In genomic region chr11:61054513-61054912, GRCh38 we compare ENCODE assay signal across 17 cellular contexts. TPM values are rescaled to one million over a fixed set of nuclear protein-coding genes. Genes with fewer than 3 reads are reported as not detected.
DNase-seq lines count a peak whose midpoint lies in the region; ATAC-seq lines count a peak whose summit lies in the region.
"Had no signal": no experiment of that assay in that cellular context is flagged by ENCODE, and none has a peak within 500 bp of the region (broad histone marks: within the 10 kb centered on the region; RNA-seq: fewer than 3 reads in every experiment).

No MANE protein-coding gene starts in this region.

- POLR2A ChIA-PET in T-cell (lab: Charles Lee): interaction anchor here in 1 of 2 donors (0.6 kb wide), 1 partner anchor 27 kb away, joined by 3 read pairs; no protein-coding TSS in a partner anchor

- peaks cover 16% of the 10 kb centered on the region for H3K36me3 Mint-ChIP-seq in activated T-cell treated with anti-CD3 and anti-CD28 coated beads, Interleukin-2, amount 50 U/mL, for 4 hours (ENCODE audit: insufficient read depth)
- peaks cover 7% of the 10 kb centered on the region for H3K36me3 Mint-ChIP-seq in T-cell
- H3K36me3 Mint-ChIP-seq in activated CD8-positive, alpha-beta memory T cell treated with anti-CD3 and anti-CD28 coated beads, Interleukin-2, amount 10 ng/mL, durations not matched to agents 7 days and 5 days: peaks cover 16% of the 10 kb centered on the region

- H3K27ac Mint-ChIP-seq in T-cell: peak overlapping the region; percentile 57 to 58
- peak overlapping the region; percentile 76 for H3K27ac Mint-ChIP-seq in activated CD8-positive, alpha-beta memory T cell treated with anti-CD3 and anti-CD28 coated beads, Interleukin-2, amount 10 ng/mL, durations not matched to agents 7 days and 5 days
- H3K27ac Mint-ChIP-seq: H9 had no signal

- no peak for DNase-seq in activated T-cell treated with anti-CD3 and anti-CD28 coated beads, Interleukin-2, amount 50 U/mL, for 4 hours
- no peak for DNase-seq in activated T-cell treated with anti-CD3 and anti-CD28 coated beads, Interleukin-2, amount 50 U/mL, for 1 hour
- DNase-seq in T-cell (no peak), sciatic nerve (ENCODE audit: low spot score) (peak; percentile 3), Right ventricle myocardium superior (no peak), DMS 273 (lab: John Stamatoyannopoulos, UW; ENCODE audit: unreplicated experiment) (no peak)
- no peak for DNase-seq in activated CD8-positive, alpha-beta memory T cell treated with anti-CD3 and anti-CD28 coated beads, Interleukin-2, amount 10 ng/mL, durations not matched to agents 7 days and 5 days
- DNase-seq: DMS 273 treated with DMSO at 0.1 percent for 48 hours, H9, KG1, NCI-H1105 treated with DMSO at 0.1 percent for 48 hours, NCI-H1694, NCI-H748 treated with DMSO at 0.1 percent for 48 hours, OCI-M1, SHP77 had no signal

- peak; percentile 32 to 51 for ATAC-seq in activated T-cell treated with anti-CD3 and anti-CD28 coated beads, Interleukin-2, amount 50 U/mL, for 4 hours
- ATAC-seq in T-cell (replicated peaks in 1 of 4) (no peak), sciatic nerve (no peak), Right ventricle myocardium superior (ENCODE audit: poor library complexity) (no peak)
- no peak for ATAC-seq in activated CD8-positive, alpha-beta memory T cell treated with anti-CD3 and anti-CD28 coated beads, Interleukin-2, amount 10 ng/mL, durations not matched to agents 7 days and 5 days

- intact Hi-C loops in sciatic nerve (cut with DNase I) (no loop called here), Right ventricle myocardium superior (cut with DNase I) (no loop called here)

- H3K27me3 Mint-ChIP-seq in activated T-cell treated with anti-CD3 and anti-CD28 coated beads, Interleukin-2, amount 50 U/mL, for 4 hours (ENCODE audit: low read depth): no peaks in the 10 kb centered on the region
- no peaks in the 10 kb centered on the region for H3K27me3 Mint-ChIP-seq in T-cell
- H3K27me3 Mint-ChIP-seq in activated CD8-positive, alpha-beta memory T cell treated with anti-CD3 and anti-CD28 coated beads, Interleukin-2, amount 10 ng/mL, durations not matched to agents 7 days and 5 days: no peaks in the 10 kb centered on the region

- H3K4me1 Mint-ChIP-seq in activated T-cell treated with anti-CD3 and anti-CD28 coated beads, Interleukin-2, amount 50 U/mL, for 4 hours (ENCODE audit: low read depth): peaks cover 64% of the 10 kb centered on the region
- peaks cover 47 to 57% (median 53%) of the 10 kb centered on the region in 3 donors for H3K4me1 Mint-ChIP-seq in T-cell
- peaks cover 54% of the 10 kb centered on the region for H3K4me1 Mint-ChIP-seq in activated CD8-positive, alpha-beta memory T cell treated with anti-CD3 and anti-CD28 coated beads, Interleukin-2, amount 10 ng/mL, durations not matched to agents 7 days and 5 days

- CTCF ChIA-PET in T-cell (lab: Charles Lee): no interaction called here
- CTCF ChIA-PET in activated CD8-positive, alpha-beta memory T cell treated with anti-CD3 and anti-CD28 coated beads, Interleukin-2, amount 10 ng/mL, durations not matched to agents 7 days and 5 days (lab: Charles Lee): interaction anchor here (1.1 to 2.2 kb wide), 6 partner anchors 9 to 83 kb away, joined by 3 to 6 read pairs (median 3); partner anchors contain the start of gene CD6

- no peak overlapping the region for H3K4me3 Mint-ChIP-seq in activated T-cell treated with anti-CD3 and anti-CD28 coated beads, Interleukin-2, amount 50 U/mL, for 4 hours
- no peak overlapping the region for H3K4me3 Mint-ChIP-seq in T-cell
- H3K4me3 Mint-ChIP-seq in activated CD8-positive, alpha-beta memory T cell treated with anti-CD3 and anti-CD28 coated beads, Interleukin-2, amount 10 ng/mL, durations not matched to agents 7 days and 5 days: no peak overlapping the region
- H3K4me3 Mint-ChIP-seq: H9 had no signal

- peaks cover 3% of the 10 kb centered on the region for H3K9me3 Mint-ChIP-seq in activated T-cell treated with anti-CD3 and anti-CD28 coated beads, Interleukin-2, amount 50 U/mL, for 4 hours
- H3K9me3 Mint-ChIP-seq in T-cell: peaks cover 0 to 3% (median 0%) of the 10 kb centered on the region in 3 donors
- H3K9me3 Mint-ChIP-seq in activated CD8-positive, alpha-beta memory T cell treated with anti-CD3 and anti-CD28 coated beads, Interleukin-2, amount 10 ng/mL, durations not matched to agents 7 days and 5 days (ENCODE audit: low read depth): no peaks in the 10 kb centered on the region

RNA-seq across cellular contexts. Expression of gene CD5, which starts 47.8 kb away (rescaled TPM):
- total RNA-seq in activated T-cell treated with anti-CD3 and anti-CD28 coated beads, Interleukin-2, amount 50 U/mL, for 4 hours: 100 to 1,000 TPM; 318 to 420 (median 359) TPM
- 100 to 1,000 TPM; 227 to 387 (median 255) TPM for total RNA-seq in T-cell
- total RNA-seq in activated CD8-positive, alpha-beta memory T cell treated with anti-CD3 and anti-CD28 coated beads, Interleukin-2, amount 10 ng/mL, durations not matched to agents 7 days and 5 days: 100 to 1,000 TPM; 134 to 152 TPM
- total RNA-seq in sciatic nerve: 1.3 TPM
- total RNA-seq in Right ventricle myocardium superior: not detected
- total RNA-seq: H9, HT-29, NCI-H460 had no signal

Comparison
In these comparisons a context has a peak if more than half of its experiments do, and no peak if none do; other contexts are left out.
1. ATAC-seq: peak in activated T-cell treated with anti-CD3 and anti-CD28 coated beads, Interleukin-2, amount 50 U/mL, for 4 hours (2 of 2); none in T-cell (0 of 4), activated CD8-positive, alpha-beta memory T cell treated with anti-CD3 and anti-CD28 coated beads, Interleukin-2, amount 10 ng/mL, durations not matched to agents 7 days and 5 days (single experiment), sciatic nerve (single experiment) and Right ventricle myocardium superior (single experiment).
2. RNA of gene CD5, which starts 47.8 kb away (total RNA-seq): 318 to 420 TPM in activated T-cell treated with anti-CD3 and anti-CD28 coated beads, Interleukin-2, amount 50 U/mL, for 4 hours, 227 to 387 TPM in T-cell and 134 to 152 TPM in activated CD8-positive, alpha-beta memory T cell treated with anti-CD3 and anti-CD28 coated beads, Interleukin-2, amount 10 ng/mL, durations not matched to agents 7 days and 5 days; 1.3 TPM in sciatic nerve (single experiment) and not detected in Right ventricle myocardium superior (single experiment); every median in the first group is over 10 times any median in the second.